ENCODE assay signal across 10 cellular contexts in the genomic region with DNA sequence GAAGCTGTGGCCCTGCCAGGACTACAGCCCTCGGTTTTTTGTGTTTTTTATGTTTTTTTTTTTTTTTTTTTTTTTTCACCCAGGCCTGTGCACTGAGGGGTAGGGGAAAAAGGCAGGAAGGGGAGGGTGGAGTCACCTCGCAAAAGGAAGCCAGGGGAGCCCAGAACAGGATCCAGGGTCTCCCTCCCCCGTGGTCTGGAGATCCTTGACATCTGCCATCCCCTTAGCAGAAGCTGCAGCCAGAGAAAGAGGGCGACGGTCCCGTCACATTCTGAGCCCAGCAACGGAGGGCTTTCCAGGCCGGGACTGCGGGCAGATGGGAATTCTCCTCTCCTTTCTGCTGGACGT. TPM values are rescaled to one million over a fixed set of nuclear protein-coding genes. Genes with fewer than 3 reads are reported as not detected.
DNase-seq lines count a peak whose midpoint lies in the region; ATAC-seq and TF ChIP-seq lines count a peak whose summit lies in the region.
"Had no signal": no experiment of that assay in that cellular context is flagged by ENCODE, and none has a peak within 500 bp of the region (broad histone marks: within the 10 kb centered on the region; RNA-seq: fewer than 3 reads in every experiment).

No MANE protein-coding gene starts in this region.

- peaks cover 0 to 15% (median 4%) of the 10 kb centered on the region in 4 donors for H3K4me1 ChIP-seq in tibial nerve

- no peaks in the 10 kb centered on the region for H3K36me3 Mint-ChIP-seq in activated CD8-positive, alpha-beta memory T cell treated with anti-CD3 and anti-CD28 coated beads, Interleukin-2, amount 10 ng/mL, durations not matched to agents 7 days and 5 days

- peaks cover 12% of the 10 kb centered on the region for H3K27me3 Mint-ChIP-seq in activated CD8-positive, alpha-beta memory T cell treated with anti-CD3 and anti-CD28 coated beads, Interleukin-2, amount 10 ng/mL, durations not matched to agents 7 days and 5 days

- WGBS in lower leg skin, 2 donors = 8 to 19% methylated on average over 10 of the region's 10 CpGs
- WGBS in tibial nerve, 2 donors = 9 to 13% methylated on average over 10 of the region's 10 CpGs

- H3K4me1 Mint-ChIP-seq in activated CD8-positive, alpha-beta memory T cell treated with anti-CD3 and anti-CD28 coated beads, Interleukin-2, amount 10 ng/mL, durations not matched to agents 7 days and 5 days = peaks cover 12% of the 10 kb centered on the region

- no peak for ATAC-seq in activated CD8-positive, alpha-beta memory T cell treated with anti-CD3 and anti-CD28 coated beads, Interleukin-2, amount 10 ng/mL, durations not matched to agents 7 days and 5 days
- ATAC-seq in GM18519 (IDR thresholded peaks at IDR 0.05; ENCODE audit: low FRiP score, unreplicated experiment) = no peak

- H3K9me3 Mint-ChIP-seq in activated CD8-positive, alpha-beta memory T cell treated with anti-CD3 and anti-CD28 coated beads, Interleukin-2, amount 10 ng/mL, durations not matched to agents 7 days and 5 days (ENCODE audit: low read depth) = no peaks in the 10 kb centered on the region

- in situ Hi-C loops in brain microvascular endothelial cell (cut with HindIII; ENCODE audit: low pct_ligation_motif_present, low sequenced_read_pairs) (no loop called here), G401 (cut with HindIII; ENCODE audit: low sequenced_read_pairs) (no loop called here)

- intact Hi-C loops in lower leg skin (cut with DNase I; ENCODE audit: low total_unique reads) = no loop called here

- H3K4me3 Mint-ChIP-seq in activated CD8-positive, alpha-beta memory T cell treated with anti-CD3 and anti-CD28 coated beads, Interleukin-2, amount 10 ng/mL, durations not matched to agents 7 days and 5 days = peak overlapping the region; percentile 69

- DNase-seq in activated CD8-positive, alpha-beta memory T cell treated with anti-CD3 and anti-CD28 coated beads, Interleukin-2, amount 10 ng/mL, durations not matched to agents 7 days and 5 days = no peak
- no peak for DNase-seq in activated CD8-positive, alpha-beta memory T cell treated with anti-CD3 and anti-CD28 coated beads for 24 hours
- no peak for DNase-seq in brain microvascular endothelial cell
- DNase-seq in lower leg skin (ENCODE audit: low spot score in 2 of 2) = no peak
- no peak for DNase-seq in tibial nerve (ENCODE audit: low spot score in 2 of 2)
- DNase-seq in G401 (ENCODE audit: low spot score) = no peak
- no peak for DNase-seq in SIG-M5 treated with dmso at 0.1 percent for 504 hours (lab: John Stamatoyannopoulos, UW; ENCODE audit: unreplicated experiment)
- DNase-seq: DMS79 had no signal

- H3K27me3 ChIP-seq in brain microvascular endothelial cell (replicated peaks) = no peaks in the 10 kb centered on the region
- no peaks in the 10 kb centered on the region for H3K27me3 ChIP-seq in tibial nerve

- H3K36me3 ChIP-seq in brain microvascular endothelial cell (replicated peaks) (no peaks in the 10 kb centered on the region), tibial nerve (no peaks in the 10 kb centered on the region)

- H3K27ac ChIP-seq in brain microvascular endothelial cell (peak overlapping the region; percentile 76), tibial nerve (peak overlapping the region in 3 of 4 donors; percentile 72 to 88 (median 83))

- TF ChIP-seq CTCF in brain microvascular endothelial cell (IDR thresholded peaks at IDR 0.05; ENCODE audit: low read depth, low read length, missing control alignments) = no peak
- no peak for TF ChIP-seq CTCF in lower leg skin (IDR thresholded peaks at IDR 0.05)
- no peak for TF ChIP-seq CTCF in tibial nerve (IDR thresholded peaks at IDR 0.05)

- no peak for TF ChIP-seq EP300 in tibial nerve (IDR thresholded peaks at IDR 0.05)

- CTCF ChIA-PET in activated CD8-positive, alpha-beta memory T cell treated with anti-CD3 and anti-CD28 coated beads, Interleukin-2, amount 10 ng/mL, durations not matched to agents 7 days and 5 days (lab: Charles Lee) = interaction anchor here (1.1 to 2.6 kb wide), 5 partner anchors 32 to 227 kb away, joined by 3 to 11 read pairs (median 4); no protein-coding TSS in a partner anchor

- H3K27ac Mint-ChIP-seq in activated CD8-positive, alpha-beta memory T cell treated with anti-CD3 and anti-CD28 coated beads, Interleukin-2, amount 10 ng/mL, durations not matched to agents 7 days and 5 days = no peak overlapping the region

- H3K4me3 ChIP-seq in brain microvascular endothelial cell (ENCODE audit: low read depth, low read length) (peak overlapping the region; percentile 55), lower leg skin (ENCODE audit: low read depth, poor library complexity, severe bottlenecking) (peak overlapping the region; percentile 37), tibial nerve (peak overlapping the region; percentile 50 to 60 (median 54))

- no peaks in the 10 kb centered on the region for H3K9me3 ChIP-seq in tibial nerve

- no peak for TF ChIP-seq POLR2A in lower leg skin (IDR thresholded peaks at IDR 0.05)
- TF ChIP-seq POLR2A in tibial nerve (IDR thresholded peaks at IDR 0.05) = no peak

RNA-seq across cellular contexts. Expression of a gene that starts 29.1 kb away (rescaled TPM):
- total RNA-seq in activated CD8-positive, alpha-beta memory T cell treated with anti-CD3 and anti-CD28 coated beads, Interleukin-2, amount 10 ng/mL, durations not matched to agents 7 days and 5 days = not detected
- under 1 TPM in 2 of 4 donors, not detected in 2; 0.34 to 0.36 TPM for total RNA-seq in lower leg skin
- 1 to 10 TPM in 1 of 4 donors, under 1 TPM in 2, not detected in 1; 0.21 to 1.3 (median 0.98) TPM for total RNA-seq in tibial nerve
- 3.5 and 4.1 TPM in 2 replicates for total RNA-seq in G401 (2014; rRNA removed; shearing (Covaris generic))
- total RNA-seq: HT1080 had no signal

RNA-seq across cellular contexts. Expression of a gene that starts 49.1 kb away (rescaled TPM):
- 100 to 1,000 TPM; 116 to 121 TPM for total RNA-seq in activated CD8-positive, alpha-beta memory T cell treated with anti-CD3 and anti-CD28 coated beads, Interleukin-2, amount 10 ng/mL, durations not matched to agents 7 days and 5 days
- total RNA-seq in lower leg skin (1 to 10 TPM; 1.6 to 5.4 (median 4.7) TPM), tibial nerve (10 to 100 TPM in 3 of 4 donors, 1 to 10 TPM in 1; 9.6 to 14.4 (median 12.0) TPM)
- total RNA-seq in G401 (2014; rRNA removed; shearing (Covaris generic)) = 0.14 TPM in 1 of 2 replicates, not detected in the other

RNA-seq across cellular contexts. Expression of a gene that starts 49.3 kb away (rescaled TPM):
- total RNA-seq in activated CD8-positive, alpha-beta memory T cell treated with anti-CD3 and anti-CD28 coated beads, Interleukin-2, amount 10 ng/mL, durations not matched to agents 7 days and 5 days = 10 to 100 TPM; 39.8 to 45.3 TPM
- total RNA-seq in lower leg skin (1 to 10 TPM in 2 of 4 donors, not detected in 2; 1.1 to 1.7 TPM), tibial nerve (1 to 10 TPM in 1 of 4 donors, not detected in 3; 1.2 TPM)
- not detected in 2 replicates for total RNA-seq in G401 (2014; rRNA removed; shearing (Covaris generic))

Comparison
In these comparisons a context has a peak if more than half of its experiments do, and no peak if none do; other contexts are left out.
1. RNA of a gene that starts 49.1 kb away (total RNA-seq): 116 to 121 TPM in activated CD8-positive, alpha-beta memory T cell treated with anti-CD3 and anti-CD28 coated beads, Interleukin-2, amount 10 ng/mL, durations not matched to agents 7 days and 5 days; 9.6 to 14.4 TPM in tibial nerve, 1.6 to 5.4 TPM in lower leg skin and 0.14 TPM in G401; every median in the first group is over 4 times any median in the second.
2. RNA of a gene that starts 49.3 kb away (total RNA-seq): 39.8 to 45.3 TPM in activated CD8-positive, alpha-beta memory T cell treated with anti-CD3 and anti-CD28 coated beads, Interleukin-2, amount 10 ng/mL, durations not matched to agents 7 days and 5 days; 1.1 to 1.7 TPM in lower leg skin, 1.2 TPM in tibial nerve and not detected in G401; every median in the first group is over 10 times any median in the second.
3. Peak in every context shown above with its lines, with median percentiles within 50 percentile points of each other: H3K4me3 ChIP-seq.